23 cellular contexts compared by ENCODE assay signal in genomic region chr9:87546704-87547103, GRCh38. TPM values are rescaled to one million over a fixed set of nuclear protein-coding genes. Genes with fewer than 3 reads are reported as not detected.
A peak's percentile ranks its signal among the peaks of the same experiment; 100 is the strongest.
DNase-seq lines count a peak whose midpoint lies in the region; ATAC-seq, FAIRE-seq and TF ChIP-seq lines count a peak whose summit lies in the region.
"Had no signal": no experiment of that assay in that cellular context is flagged by ENCODE, and none has a peak within 500 bp of the region (broad histone marks: within the 10 kb centered on the region; RNA-seq: fewer than 3 reads in every experiment).

No MANE protein-coding gene starts in this region.

- H3K4me1 Mint-ChIP-seq in naive thymus-derived CD4-positive, alpha-beta T cell, result peaks cover 0 to 4% (median 0%) of the 10 kb centered on the region in 7 donors
- H3K4me1 Mint-ChIP-seq in Caco-2 (ENCODE audit: low read depth, unreplicated experiment), result peaks cover 7% of the 10 kb centered on the region
- H3K4me1 Mint-ChIP-seq: activated B cell treated with CpG ODN at 0.5 μM for 24 hours; activated naive CD8-positive, alpha-beta T cell treated with anti-CD3 and anti-CD28 coated beads, Interleukin-2, amount 10 ng/mL, durations not matched to agents 7 days and 5 days; CD4-positive, CD25-positive, alpha-beta regulatory T cell; immature natural killer cell; memory B cell had no signal

- no peak for TF ChIP-seq RAD21 in A549 (conservative IDR thresholded peaks at IDR 0.05 in 1 of 2, IDR thresholded peaks at IDR 0.05 in 1 of 2)

- H3K27me3 ChIP-seq in naive thymus-derived CD4-positive, alpha-beta T cell (ENCODE audit: control insufficient read depth in 2 of 2, insufficient read depth in 2 of 2, low read length in 2 of 2), result no peaks in the 10 kb centered on the region
- no peaks in the 10 kb centered on the region for H3K27me3 ChIP-seq in Caco-2 (replicated peaks; ENCODE audit: control insufficient read depth, insufficient read depth, low read length)
- H3K27me3 ChIP-seq: upper lobe of left lung had no signal

- H3K36me3 Mint-ChIP-seq in naive thymus-derived CD4-positive, alpha-beta T cell, result no peaks in the 10 kb centered on the region
- H3K36me3 Mint-ChIP-seq in Caco-2 (ENCODE audit: insufficient read depth, unreplicated experiment), result peaks cover 12% of the 10 kb centered on the region
- H3K36me3 Mint-ChIP-seq: activated naive CD8-positive, alpha-beta T cell treated with anti-CD3 and anti-CD28 coated beads, Interleukin-2, amount 10 ng/mL, durations not matched to agents 7 days and 5 days; CD4-positive, CD25-positive, alpha-beta regulatory T cell; immature natural killer cell; memory B cell; natural killer cell treated with Interleukin-12 subunit alpha and Interleukin-12 subunit beta and Interleukin-15 and Interleukin-18, amount 100 ng/mL, for 72 hours had no signal

- FAIRE-seq in A549 (lab: Jason Lieb, UNC), result no peak

- peak overlapping the region; percentile 11; the same call in 2 of the 3 replicates for H3K4me2 ChIP-seq in A549

- peak; percentile 51 to 73; a peak in 4 of 6 replicates for ATAC-seq in A549
- no peak for ATAC-seq in naive thymus-derived CD4-positive, alpha-beta T cell
- ATAC-seq: Right ventricle myocardium inferior; stimulated activated naive CD8-positive, alpha-beta T cell treated with anti-CD3 and anti-CD28 coated beads, Interleukin-15, Interleukin-2, amounts not matched to agents 100 U/mL and 50 U/mL, for 24 hours had no signal

- no TSS peak for BruUV-seq in Caco-2 (replicated peaks; lab: Mats Ljungman, UMichigan)

- POLR2A ChIA-PET in A549 (lab: Yijun Ruan, JAX) (no interaction called here), Caco-2 (lab: Charles Lee) (no interaction called here)
- POLR2A ChIA-PET in naive thymus-derived CD4-positive, alpha-beta T cell (lab: Charles Lee), result no interaction called here

- H3K36me3 ChIP-seq in naive thymus-derived CD4-positive, alpha-beta T cell (ENCODE audit: control insufficient read depth in 2 of 3, insufficient read depth in 3 of 3, low read length in 3 of 3), result no peaks in the 10 kb centered on the region
- no peaks in the 10 kb centered on the region; the same call in 1 of the 2 replicates for H3K36me3 ChIP-seq in Caco-2 (ENCODE audit: control insufficient read depth, insufficient read depth, low read length)

- no peak overlapping the region for H3K4me3 ChIP-seq in A549
- no peak overlapping the region for H3K4me3 ChIP-seq in choroid plexus epithelial cell (ENCODE audit: low read depth, low read length)
- no peak overlapping the region for H3K4me3 ChIP-seq in naive thymus-derived CD4-positive, alpha-beta T cell (ENCODE audit: low read length)
- H3K4me3 ChIP-seq in Caco-2 (ENCODE audit: low read depth, low read length), result no peak overlapping the region
- H3K4me3 ChIP-seq: upper lobe of left lung had no signal

- H3K4me1 ChIP-seq in A549, result peaks cover 36% of the 10 kb centered on the region
- no peaks in the 10 kb centered on the region for H3K4me1 ChIP-seq in naive thymus-derived CD4-positive, alpha-beta T cell (ENCODE audit: control insufficient read depth in 2 of 2, insufficient read depth in 2 of 2, low read length in 2 of 2)
- no peaks in the 10 kb centered on the region for H3K4me1 ChIP-seq in Caco-2
- H3K4me1 ChIP-seq: upper lobe of left lung had no signal

- peaks cover 0 to 3% (median 0%) of the 10 kb centered on the region in 11 donors for H3K9me3 Mint-ChIP-seq in naive thymus-derived CD4-positive, alpha-beta T cell
- no peaks in the 10 kb centered on the region for H3K9me3 Mint-ChIP-seq in Caco-2 (ENCODE audit: unreplicated experiment)
- H3K9me3 Mint-ChIP-seq: activated B cell treated with CpG ODN at 0.5 μM for 24 hours; activated naive CD8-positive, alpha-beta T cell treated with anti-CD3 and anti-CD28 coated beads, Interleukin-2, amount 10 ng/mL, durations not matched to agents 7 days and 5 days; natural killer cell treated with Interleukin-12 subunit alpha and Interleukin-12 subunit beta and Interleukin-15 and Interleukin-18, amount 100 ng/mL, for 72 hours had no signal

- TF ChIP-seq EP300 in A549 (IDR thresholded peaks at IDR 0.05), result no peak

- H3K27ac ChIP-seq in A549, result peak overlapping the region in 1 of 2 experiments; percentile 62; a peak in 3 of 6 replicates
- H3K27ac ChIP-seq in naive thymus-derived CD4-positive, alpha-beta T cell (ENCODE audit: low read depth, low read length), result no peak overlapping the region
- H3K27ac ChIP-seq: upper lobe of left lung had no signal

- 48% methylated on average over 7 of the region's 7 CpGs for WGBS in A549 (ENCODE audit: missing lambda C conversion rate)

- peaks cover 0 to 12% (median 4%) of the 10 kb centered on the region in 5 donors for H3K27me3 Mint-ChIP-seq in naive thymus-derived CD4-positive, alpha-beta T cell
- no peaks in the 10 kb centered on the region for H3K27me3 Mint-ChIP-seq in Caco-2 (ENCODE audit: insufficient read depth, unreplicated experiment)
- H3K27me3 Mint-ChIP-seq: activated B cell treated with CpG ODN at 0.5 μM for 24 hours, memory B cell had no signal

- TF ChIP-seq CTCF in A549 (IDR thresholded peaks at IDR 0.05) (no peak), choroid plexus epithelial cell (conservative IDR thresholded peaks at IDR 0.05; ENCODE audit: low read depth, low read length) (no peak), Caco-2 (IDR thresholded peaks at IDR 0.05; ENCODE audit: insufficient read depth in 1 of 2, low read depth in 1 of 2, low read length in 1 of 2, severe bottlenecking in 1 of 2, unreplicated experiment in 1 of 2) (no peak)

- no peak for TF ChIP-seq POLR2A in A549 (IDR thresholded peaks at IDR 0.05; ENCODE audit: low read length)

- CTCF ChIA-PET in A549 (lab: Yijun Ruan, JAX), result interaction anchor here (0.8 kb wide), 1 partner anchor 50 kb away, joined by 3 read pairs; the partner anchor contains the start of gene DAPK1
- CTCF ChIA-PET in naive thymus-derived CD4-positive, alpha-beta T cell (lab: Charles Lee), result no interaction called here
- CTCF ChIA-PET in Caco-2 (lab: Charles Lee), result no interaction called here

- intact Hi-C loops in naive thymus-derived CD4-positive, alpha-beta T cell (cut with micrococcal nuclease), result no loop called here
- intact Hi-C loops in Caco-2 (cut with micrococcal nuclease; ENCODE audit: unreplicated experiment), result no loop called here

- H3K9me3 ChIP-seq in A549 (no peaks in the 10 kb centered on the region), Caco-2 (no peaks in the 10 kb centered on the region)
- no peaks in the 10 kb centered on the region for H3K9me3 ChIP-seq in naive thymus-derived CD4-positive, alpha-beta T cell (ENCODE audit: control insufficient read depth in 2 of 3, low read length in 3 of 3)
- H3K9me3 ChIP-seq: upper lobe of left lung had no signal

- H3K4me3 Mint-ChIP-seq in naive thymus-derived CD4-positive, alpha-beta T cell, result no peak overlapping the region
- H3K4me3 Mint-ChIP-seq in Caco-2 (ENCODE audit: unreplicated experiment), result no peak overlapping the region
- H3K4me3 Mint-ChIP-seq: activated B cell treated with CpG ODN at 0.5 μM for 24 hours; activated naive CD8-positive, alpha-beta T cell treated with anti-CD3 and anti-CD28 coated beads, Interleukin-2, amount 10 ng/mL, durations not matched to agents 7 days and 5 days; CD4-positive, CD25-positive, alpha-beta regulatory T cell; immature natural killer cell; memory B cell; natural killer cell treated with Interleukin-12 subunit alpha and Interleukin-12 subunit beta and Interleukin-15 and Interleukin-18, amount 100 ng/mL, for 72 hours had no signal

- DNase-seq in A549 (ENCODE audit: low read depth in 1 of 2, low spot score in 1 of 2) (no peak), NCI-H226 (peak; percentile 85), choroid plexus epithelial cell (ENCODE audit: low read depth) (peak; percentile 36), kidney glomerular epithelial cell (lab: John Stamatoyannopoulos, UW) (peak; percentile 14), Caco-2 (no peak), NCI-H524 treated with DMSO at 0.1 percent for 48 hours (lab: John Stamatoyannopoulos, UW) (no peak)
- DNase-seq in naive thymus-derived CD4-positive, alpha-beta T cell, result no peak
- no peak for DNase-seq in activated CD4-positive, alpha-beta T cell treated with anti-CD3 and anti-CD28 coated beads for 4 hours
- DNase-seq: ACHN; activated B cell treated with CpG ODN at 0.5 μM for 24 hours; activated naive CD8-positive, alpha-beta T cell treated with anti-CD3 and anti-CD28 coated beads, Interleukin-2, amount 10 ng/mL, durations not matched to agents 7 days and 5 days; CD4-positive, CD25-positive, alpha-beta regulatory T cell; cerebellar nuclear complex; DND-41; immature natural killer cell; NCI-H1694 treated with DMSO at 0.1 percent for 48 hours; NCI-H446 treated with DMSO at 0.1 percent for 48 hours; stimulated activated naive CD8-positive, alpha-beta T cell treated with anti-CD3 and anti-CD28 coated beads, Interleukin-15, Interleukin-2, amounts not matched to agents 100 U/mL and 50 U/mL, for 24 hours; T-helper 1 cell; upper lobe of left lung had no signal

- H3K27ac Mint-ChIP-seq in naive thymus-derived CD4-positive, alpha-beta T cell, result no peak overlapping the region
- no peak overlapping the region for H3K27ac Mint-ChIP-seq in Caco-2 (ENCODE audit: unreplicated experiment)
- H3K27ac Mint-ChIP-seq: activated B cell treated with CpG ODN at 0.5 μM for 24 hours; immature natural killer cell; memory B cell; natural killer cell treated with Interleukin-12 subunit alpha and Interleukin-12 subunit beta and Interleukin-15 and Interleukin-18, amount 100 ng/mL, for 72 hours had no signal

TF ChIP-seq in A549, 52 proteins besides CTCF, POLR2A, EP300 and RAD21 (continues in another document):
- no peak for TF ChIP-seq ZC3H11A (IDR thresholded peaks at IDR 0.05)
- no peak for TF ChIP-seq ELK1 (IDR thresholded peaks at IDR 0.05; ENCODE audit: low read depth, low read length)
- TF ChIP-seq BHLHE40 (IDR thresholded peaks at IDR 0.05; ENCODE audit: low read depth, low read length), result no peak

RNA-seq across cellular contexts. Expression of gene DAPK1, which starts 49.0 kb away (rescaled TPM):
- polyA plus RNA-seq in A549 (2011; rRNA removed) (67.2 and 68.5 TPM in 2 replicates), A549 (2017; fragmentation: RNase III; extraction: RNeasy Plus Mini Kit Qiagen cat#74134 plus additional on column Dnase treatment) (46.1 to 57.0 TPM (median 55.2 TPM) in 3 replicates)
- polyA plus RNA-seq in A549 (2012; cell fraction: cytosol; rRNA removed), result 26.3 and 30.4 TPM in 2 replicates
- polyA plus RNA-seq in A549 (2012; cell fraction: nucleus; rRNA removed), result 53.4 and 54.0 TPM in 2 replicates
- 145 and 155 TPM in 2 replicates for polyA minus RNA-seq in A549 (2011; rRNA and poly(A)+ RNA removed)
- total RNA-seq in naive thymus-derived CD4-positive, alpha-beta T cell, result 10 to 100 TPM in 1 of 5 experiments, 1 to 10 TPM in 3, under 1 TPM in 1; 0.82 to 44.8 (median 3.4) TPM
- under 1 TPM; 0.20 to 0.48 TPM for polyA plus RNA-seq in naive thymus-derived CD4-positive, alpha-beta T cell
- 65.8 and 79.2 TPM in 2 replicates for total RNA-seq in Caco-2 (2022)

Comparison
In these comparisons a context has a peak if more than half of its experiments do, and no peak if none do; other contexts are left out.
1. DNase-seq: peak in NCI-H226 (single experiment), choroid plexus epithelial cell (single experiment) and kidney glomerular epithelial cell (single experiment); none in A549 (0 of 2), naive thymus-derived CD4-positive, alpha-beta T cell (0 of 9), activated CD4-positive, alpha-beta T cell treated with anti-CD3 and anti-CD28 coated beads for 4 hours (0 of 2), Caco-2 (0 of 2) and NCI-H524 treated with DMSO at 0.1 percent for 48 hours (single experiment).